ENCODE assay signal across 1 cellular context in genomic region chr6:110958332-110959192, GRCh38.
A peak's percentile ranks its signal among the peaks of the same experiment; 100 is the strongest.
TF ChIP-seq lines count a peak whose summit lies in the region.

Gene GTF3C6, plus strand, starts transcription at chr6:110958706. Its CDS starts 64 bp downstream, at chr6:110958770.

TF ChIP-seq in K562, 482 proteins besides CTCF, POLR2A, EP300 and RAD21 (continued from another document and continues in another):
- TF ChIP-seq IRF1 (CRISPR knock-in tag; IDR thresholded peaks at IDR 0.05; ENCODE audit: borderline replicate concordance), result no peak
- TF ChIP-seq MTF1 (CRISPR knock-in tag; IDR thresholded peaks at IDR 0.05; ENCODE audit: borderline replicate concordance), result no peak
- TF ChIP-seq ETV5 (CRISPR knock-in tag; IDR thresholded peaks at IDR 0.05; ENCODE audit: low read depth), result peak; percentile 92
- no peak; the same call in 1 of the 2 replicates for TF ChIP-seq ZKSCAN1 (IDR thresholded peaks at IDR 0.05; ENCODE audit: low read depth, low read length)
- 0 out of 2 replicates have a peak, but pooled peaks have one; percentile 33 for TF ChIP-seq ZNF830 (CRISPR knock-in tag; IDR thresholded peaks at IDR 0.05)
- TF ChIP-seq KLF6 (CRISPR knock-in tag; IDR thresholded peaks at IDR 0.05; ENCODE audit: borderline replicate concordance), result no peak
- TF ChIP-seq GATAD2A (IDR thresholded peaks at IDR 0.05), result no peak
- peak; percentile 71 for TF ChIP-seq SMAD1 (IDR thresholded peaks at IDR 0.05; ENCODE audit: low read depth, low read length, partially characterized antibody)
- 0 out of 2 replicates have a peak, but pooled peaks have one; percentile 32 for TF ChIP-seq ELF2 (CRISPR knock-in tag; IDR thresholded peaks at IDR 0.05)
- no peak for TF ChIP-seq ZNF274 (IDR thresholded peaks at IDR 0.05; ENCODE audit: borderline replicate concordance, low read depth, low read length)
- TF ChIP-seq CTBP1 (IDR thresholded peaks at IDR 0.05; ENCODE audit: borderline replicate concordance), result peak; percentile 78
- TF ChIP-seq HDGF (IDR thresholded peaks at IDR 0.05), result no peak
- TF ChIP-seq RBM22 (IDR thresholded peaks at IDR 0.05; ENCODE audit: low read depth, low read length, poor library complexity, severe bottlenecking), result peak; percentile 73
- TF ChIP-seq HDAC1 (IDR thresholded peaks at IDR 0.05), result peak in 1 of 2 experiments; percentile 85; a peak in 2 of 4 replicates
- TF ChIP-seq ETV1 (tag; conservative IDR thresholded peaks at IDR 0.05; ENCODE audit: low read depth), result peak; percentile 83
- TF ChIP-seq FOS (IDR thresholded peaks at IDR 0.05; ENCODE audit: extremely low read depth, insufficient read length), result no peak
- no peak for TF ChIP-seq THRB (CRISPR knock-in tag; conservative IDR thresholded peaks at IDR 0.05)
- peak; percentile 50; the same call in 1 of the 2 replicates for TF ChIP-seq SMAD4 (CRISPR knock-in tag; conservative IDR thresholded peaks at IDR 0.05)
- TF ChIP-seq ZC3H4 (CRISPR knock-in tag; IDR thresholded peaks at IDR 0.05; ENCODE audit: borderline replicate concordance), result no peak
- TF ChIP-seq PTRF (tag; IDR thresholded peaks at IDR 0.05), result no peak
- TF ChIP-seq MYBL2 (IDR thresholded peaks at IDR 0.05; ENCODE audit: low read depth), result no peak
- no peak for TF ChIP-seq MYBL2 (CRISPR knock-in tag; IDR thresholded peaks at IDR 0.05; ENCODE audit: borderline replicate concordance)
- peak; percentile 93; the same call in 1 of the 2 replicates for TF ChIP-seq SREBF2 (CRISPR knock-in tag; IDR thresholded peaks at IDR 0.05)
- no peak for TF ChIP-seq TRIM28 (IDR thresholded peaks at IDR 0.05)
- TF ChIP-seq ZMIZ1 (IDR thresholded peaks at IDR 0.05; ENCODE audit: low read depth in 2 of 2, low read length in 2 of 2), result 0 out of 4 replicates have a peak, but pooled peaks of 1 of the 2 experiments have one; percentile 59
- TF ChIP-seq NKRF (IDR thresholded peaks at IDR 0.05; ENCODE audit: borderline replicate concordance), result peak; percentile 60; the same call in 1 of the 2 replicates
- 0 out of 2 replicates have a peak, but pooled peaks have one; percentile 20 for TF ChIP-seq HDAC2 (IDR thresholded peaks at IDR 0.05)
- TF ChIP-seq PHF8 (IDR thresholded peaks at IDR 0.05; ENCODE audit: borderline replicate concordance, low read length), result peak; percentile 100
- no peak for TF ChIP-seq TEAD2 (tag; IDR thresholded peaks at IDR 0.05)
- peak; percentile 94 for TF ChIP-seq E2F5 (CRISPR knock-in tag; IDR thresholded peaks at IDR 0.05)
- no peak for TF ChIP-seq ZNF124 (CRISPR knock-in tag; IDR thresholded peaks at IDR 0.05)
- no peak for TF ChIP-seq HOXB6 (CRISPR knock-in tag; IDR thresholded peaks at IDR 0.05; ENCODE audit: borderline replicate concordance)
- peak; percentile 15 to 86; a peak in 2 of 4 replicates for TF ChIP-seq MLLT1 (IDR thresholded peaks at IDR 0.05)
- peak; percentile 72; the same call in 1 of the 2 replicates for TF ChIP-seq NBN (IDR thresholded peaks at IDR 0.05; ENCODE audit: low read depth)
- peak; percentile 66 for TF ChIP-seq VEZF1 (CRISPR knock-in tag; IDR thresholded peaks at IDR 0.05)
- TF ChIP-seq IFI16 (CRISPR knock-in tag; IDR thresholded peaks at IDR 0.05), result no peak
- 0 out of 2 replicates have a peak, but pooled peaks have one; percentile 62 for TF ChIP-seq ZBTB9 (CRISPR knock-in tag; IDR thresholded peaks at IDR 0.05)
- TF ChIP-seq POLR3A (IDR thresholded peaks at IDR 0.05; ENCODE audit: borderline replicate concordance, extremely low read depth, insufficient read depth, insufficient read length), result no peak
- TF ChIP-seq FOXJ2 (tag; IDR thresholded peaks at IDR 0.05), result no peak
- TF ChIP-seq EGR1 (conservative IDR thresholded peaks at IDR 0.05), result 0 out of 2 replicates have a peak, but pooled peaks have one; percentile 12
- no peak for TF ChIP-seq MCM2 (IDR thresholded peaks at IDR 0.05; ENCODE audit: low read depth)
- TF ChIP-seq ZNF23 (CRISPR knock-in tag; IDR thresholded peaks at IDR 0.05), result no peak
- TF ChIP-seq MAX (CRISPR knock-in tag; IDR thresholded peaks at IDR 0.05), result peak; percentile 86
- no peak for TF ChIP-seq DACH1 (IDR thresholded peaks at IDR 0.05; ENCODE audit: partially characterized antibody)
- no peak for TF ChIP-seq ZNF444 (CRISPR knock-in tag; IDR thresholded peaks at IDR 0.05)
- peak; percentile 80 for TF ChIP-seq TFAP4 (CRISPR knock-in tag; IDR thresholded peaks at IDR 0.05; ENCODE audit: borderline replicate concordance)
- TF ChIP-seq ZBTB43 (CRISPR knock-in tag; IDR thresholded peaks at IDR 0.05), result no peak
- TF ChIP-seq HMG20B (CRISPR knock-in tag; IDR thresholded peaks at IDR 0.05), result no peak
- peak; percentile 21; the same call in 1 of the 2 replicates for TF ChIP-seq ZNF41 (CRISPR knock-in tag; conservative IDR thresholded peaks at IDR 0.05)
- TF ChIP-seq ZNF512 (tag; IDR thresholded peaks at IDR 0.05), result no peak
- TF ChIP-seq KLF1 (tag; IDR thresholded peaks at IDR 0.05), result peak; percentile 49
